ENCODE assay signal across 1 cellular context in the genomic region with DNA sequence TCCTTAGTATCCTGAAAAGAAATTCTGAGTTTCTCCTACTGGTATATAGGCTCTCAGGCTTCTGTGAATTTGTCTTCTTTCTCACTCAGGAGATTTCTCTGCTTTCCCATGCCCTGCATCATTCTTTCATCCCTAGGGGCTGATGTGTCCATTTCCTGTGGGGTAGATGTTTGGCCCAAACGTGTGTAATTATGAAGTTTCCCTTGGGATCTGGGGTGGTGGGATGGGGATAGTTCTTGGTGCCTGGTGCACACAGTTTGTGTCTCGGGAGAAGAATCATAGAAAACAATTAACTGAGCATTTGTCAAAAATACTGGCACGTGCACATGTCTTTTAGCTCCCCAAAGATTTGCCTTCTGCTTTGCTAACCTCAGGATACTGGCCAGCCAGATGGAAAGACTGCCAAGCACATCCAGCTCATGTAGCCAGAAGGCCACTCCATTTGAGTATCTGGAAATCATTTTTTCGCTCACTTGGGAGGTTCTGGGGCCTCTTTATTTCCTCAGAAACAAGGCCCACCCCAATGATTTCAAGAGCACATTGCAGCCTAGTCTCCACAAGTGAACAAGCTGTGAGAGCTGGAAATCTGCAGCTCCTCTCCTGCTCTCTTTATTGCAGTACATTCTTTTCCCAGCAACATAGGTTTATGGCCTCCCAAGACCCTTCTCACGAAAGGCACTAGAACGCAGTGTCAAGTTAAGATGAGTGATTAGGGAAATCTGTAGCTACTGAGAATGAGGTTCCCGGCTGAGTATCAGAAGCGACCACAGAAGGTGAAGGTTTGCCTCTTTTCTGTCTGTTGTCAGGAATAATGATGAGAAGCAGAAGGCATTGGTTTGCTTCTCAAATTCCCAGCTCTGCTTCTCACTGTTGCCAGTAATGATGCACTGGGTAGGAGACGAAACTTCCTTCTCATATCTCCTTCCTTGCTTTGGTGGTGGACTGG.
TF ChIP-seq lines count a peak whose summit lies in the region.

No MANE protein-coding gene starts in this region.

TF ChIP-seq in GM12878, 131 proteins besides CTCF, POLR2A, EP300 and RAD21 (continued from another document and continues in another):
- TF ChIP-seq, protein P1, sequence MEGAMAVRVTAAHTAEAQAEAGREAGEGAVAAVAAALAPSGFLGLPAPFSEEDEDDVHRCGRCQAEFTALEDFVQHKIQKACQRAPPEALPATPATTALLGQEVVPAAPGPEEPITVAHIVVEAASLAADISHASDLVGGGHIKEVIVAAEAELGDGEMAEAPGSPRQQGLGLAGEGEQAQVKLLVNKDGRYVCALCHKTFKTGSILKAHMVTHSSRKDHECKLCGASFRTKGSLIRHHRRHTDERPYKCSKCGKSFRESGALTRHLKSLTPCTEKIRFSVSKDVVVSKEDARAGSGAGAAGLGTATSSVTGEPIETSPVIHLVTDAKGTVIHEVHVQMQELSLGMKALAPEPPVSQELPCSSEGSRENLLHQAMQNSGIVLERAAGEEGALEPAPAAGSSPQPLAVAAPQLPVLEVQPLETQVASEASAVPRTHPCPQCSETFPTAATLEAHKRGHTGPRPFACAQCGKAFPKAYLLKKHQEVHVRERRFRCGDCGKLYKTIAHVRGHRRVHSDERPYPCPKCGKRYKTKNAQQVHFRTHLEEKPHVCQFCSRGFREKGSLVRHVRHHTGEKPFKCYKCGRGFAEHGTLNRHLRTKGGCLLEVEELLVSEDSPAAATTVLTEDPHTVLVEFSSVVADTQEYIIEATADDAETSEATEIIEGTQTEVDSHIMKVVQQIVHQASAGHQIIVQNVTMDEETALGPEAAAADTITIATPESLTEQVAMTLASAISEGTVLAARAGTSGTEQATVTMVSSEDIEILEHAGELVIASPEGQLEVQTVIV (IDR thresholded peaks at IDR 0.05; ENCODE audit: borderline replicate concordance, partially characterized antibody) = no peak
- TF ChIP-seq CHD4 (IDR thresholded peaks at IDR 0.05) (no peak), KAT2A (conservative IDR thresholded peaks at IDR 0.05; ENCODE audit: control insufficient read depth, low read depth, low read length) (no peak), TARDBP (IDR thresholded peaks at IDR 0.05; ENCODE audit: borderline replicate concordance) (no peak), MTA2 (IDR thresholded peaks at IDR 0.05; ENCODE audit: low read depth) (no peak), HDAC6 (IDR thresholded peaks at IDR 0.05; ENCODE audit: unreplicated experiment) (no peak), EGR1 (IDR thresholded peaks at IDR 0.05; ENCODE audit: borderline replicate concordance in 1 of 2, low read depth in 2 of 2, low read length in 2 of 2) (no peak), ETV6 (conservative IDR thresholded peaks at IDR 0.05 in 1 of 2, IDR thresholded peaks at IDR 0.05 in 1 of 2; ENCODE audit: borderline replicate concordance in 1 of 2, low read depth in 1 of 2) (no peak), SUPT20H (IDR thresholded peaks at IDR 0.05; ENCODE audit: borderline replicate concordance, control insufficient read depth, low read depth, low read length) (no peak), ZSCAN29 (IDR thresholded peaks at IDR 0.05) (no peak), IRF4 (IDR thresholded peaks at IDR 0.05; ENCODE audit: low read depth, low read length) (no peak), ZBED1 (IDR thresholded peaks at IDR 0.05; ENCODE audit: borderline replicate concordance) (no peak), BHLHE40 (IDR thresholded peaks at IDR 0.05; ENCODE audit: borderline replicate concordance in 1 of 2, low read depth in 2 of 2, low read length in 1 of 2) (peak in 1 of 2 experiments; percentile 27; a peak in 1 of 4 replicates), KDM1A (IDR thresholded peaks at IDR 0.05; ENCODE audit: borderline replicate concordance) (no peak), PKNOX1 (IDR thresholded peaks at IDR 0.05) (0 out of 2 replicates have a peak, but pooled peaks have one; percentile 26), IRF5 (IDR thresholded peaks at IDR 0.05; ENCODE audit: borderline replicate concordance) (no peak), EED (IDR thresholded peaks at IDR 0.05; ENCODE audit: low read depth) (no peak), RELA (IDR thresholded peaks at IDR 0.05; ENCODE audit: borderline replicate concordance, partially characterized antibody) (no peak), PRDM15 (CRISPR knock-in tag; IDR thresholded peaks at IDR 0.05) (no peak), NBN (IDR thresholded peaks at IDR 0.05) (no peak), CBX5 (IDR thresholded peaks at IDR 0.05; ENCODE audit: low read depth) (no peak), CHD1 (IDR thresholded peaks at IDR 0.05; ENCODE audit: low read depth, low read length) (no peak), SMAD1 (IDR thresholded peaks at IDR 0.05; ENCODE audit: low read depth, partially characterized antibody) (no peak), RELB (IDR thresholded peaks at IDR 0.05; ENCODE audit: low read depth) (no peak), IKZF1 (conservative IDR thresholded peaks at IDR 0.05) (peak; percentile 57), IKZF2 (IDR thresholded peaks at IDR 0.05) (peak; percentile 17 to 43; a peak in 3 of 4 replicates), SMAD5 (IDR thresholded peaks at IDR 0.05; ENCODE audit: low read depth) (no peak), DPF2 (IDR thresholded peaks at IDR 0.05) (0 out of 2 replicates have a peak, but pooled peaks have one; percentile 26), NFXL1 (IDR thresholded peaks at IDR 0.05; ENCODE audit: borderline replicate concordance) (no peak), BCL11A (IDR thresholded peaks at IDR 0.05; ENCODE audit: low read depth, low read length) (peak; percentile 51; the same call in 1 of the 2 replicates), MEF2B (IDR thresholded peaks at IDR 0.05; ENCODE audit: partially characterized antibody, poor library complexity, severe bottlenecking) (no peak)
- TF ChIP-seq, protein P2, sequence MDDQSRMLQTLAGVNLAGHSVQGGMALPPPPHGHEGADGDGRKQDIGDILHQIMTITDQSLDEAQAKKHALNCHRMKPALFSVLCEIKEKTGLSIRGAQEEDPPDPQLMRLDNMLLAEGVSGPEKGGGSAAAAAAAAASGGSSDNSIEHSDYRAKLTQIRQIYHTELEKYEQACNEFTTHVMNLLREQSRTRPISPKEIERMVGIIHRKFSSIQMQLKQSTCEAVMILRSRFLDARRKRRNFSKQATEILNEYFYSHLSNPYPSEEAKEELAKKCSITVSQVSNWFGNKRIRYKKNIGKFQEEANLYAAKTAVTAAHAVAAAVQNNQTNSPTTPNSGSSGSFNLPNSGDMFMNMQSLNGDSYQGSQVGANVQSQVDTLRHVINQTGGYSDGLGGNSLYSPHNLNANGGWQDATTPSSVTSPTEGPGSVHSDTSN (IDR thresholded peaks at IDR 0.05; ENCODE audit: insufficient replicate concordance, low read depth, low read length) = peak; percentile 61
- TF ChIP-seq, protein P3, sequence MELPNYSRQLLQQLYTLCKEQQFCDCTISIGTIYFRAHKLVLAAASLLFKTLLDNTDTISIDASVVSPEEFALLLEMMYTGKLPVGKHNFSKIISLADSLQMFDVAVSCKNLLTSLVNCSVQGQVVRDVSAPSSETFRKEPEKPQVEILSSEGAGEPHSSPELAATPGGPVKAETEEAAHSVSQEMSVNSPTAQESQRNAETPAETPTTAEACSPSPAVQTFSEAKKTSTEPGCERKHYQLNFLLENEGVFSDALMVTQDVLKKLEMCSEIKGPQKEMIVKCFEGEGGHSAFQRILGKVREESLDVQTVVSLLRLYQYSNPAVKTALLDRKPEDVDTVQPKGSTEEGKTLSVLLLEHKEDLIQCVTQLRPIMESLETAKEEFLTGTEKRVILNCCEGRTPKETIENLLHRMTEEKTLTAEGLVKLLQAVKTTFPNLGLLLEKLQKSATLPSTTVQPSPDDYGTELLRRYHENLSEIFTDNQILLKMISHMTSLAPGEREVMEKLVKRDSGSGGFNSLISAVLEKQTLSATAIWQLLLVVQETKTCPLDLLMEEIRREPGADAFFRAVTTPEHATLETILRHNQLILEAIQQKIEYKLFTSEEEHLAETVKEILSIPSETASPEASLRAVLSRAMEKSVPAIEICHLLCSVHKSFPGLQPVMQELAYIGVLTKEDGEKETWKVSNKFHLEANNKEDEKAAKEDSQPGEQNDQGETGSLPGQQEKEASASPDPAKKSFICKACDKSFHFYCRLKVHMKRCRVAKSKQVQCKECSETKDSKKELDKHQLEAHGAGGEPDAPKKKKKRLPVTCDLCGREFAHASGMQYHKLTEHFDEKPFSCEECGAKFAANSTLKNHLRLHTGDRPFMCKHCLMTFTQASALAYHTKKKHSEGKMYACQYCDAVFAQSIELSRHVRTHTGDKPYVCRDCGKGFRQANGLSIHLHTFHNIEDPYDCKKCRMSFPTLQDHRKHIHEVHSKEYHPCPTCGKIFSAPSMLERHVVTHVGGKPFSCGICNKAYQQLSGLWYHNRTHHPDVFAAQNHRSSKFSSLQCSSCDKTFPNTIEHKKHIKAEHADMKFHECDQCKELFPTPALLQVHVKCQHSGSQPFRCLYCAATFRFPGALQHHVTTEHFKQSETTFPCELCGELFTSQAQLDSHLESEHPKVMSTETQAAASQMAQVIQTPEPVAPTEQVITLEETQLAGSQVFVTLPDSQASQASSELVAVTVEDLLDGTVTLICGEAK (IDR thresholded peaks at IDR 0.05; ENCODE audit: borderline replicate concordance) = no peak
- TF ChIP-seq, protein P4, sequence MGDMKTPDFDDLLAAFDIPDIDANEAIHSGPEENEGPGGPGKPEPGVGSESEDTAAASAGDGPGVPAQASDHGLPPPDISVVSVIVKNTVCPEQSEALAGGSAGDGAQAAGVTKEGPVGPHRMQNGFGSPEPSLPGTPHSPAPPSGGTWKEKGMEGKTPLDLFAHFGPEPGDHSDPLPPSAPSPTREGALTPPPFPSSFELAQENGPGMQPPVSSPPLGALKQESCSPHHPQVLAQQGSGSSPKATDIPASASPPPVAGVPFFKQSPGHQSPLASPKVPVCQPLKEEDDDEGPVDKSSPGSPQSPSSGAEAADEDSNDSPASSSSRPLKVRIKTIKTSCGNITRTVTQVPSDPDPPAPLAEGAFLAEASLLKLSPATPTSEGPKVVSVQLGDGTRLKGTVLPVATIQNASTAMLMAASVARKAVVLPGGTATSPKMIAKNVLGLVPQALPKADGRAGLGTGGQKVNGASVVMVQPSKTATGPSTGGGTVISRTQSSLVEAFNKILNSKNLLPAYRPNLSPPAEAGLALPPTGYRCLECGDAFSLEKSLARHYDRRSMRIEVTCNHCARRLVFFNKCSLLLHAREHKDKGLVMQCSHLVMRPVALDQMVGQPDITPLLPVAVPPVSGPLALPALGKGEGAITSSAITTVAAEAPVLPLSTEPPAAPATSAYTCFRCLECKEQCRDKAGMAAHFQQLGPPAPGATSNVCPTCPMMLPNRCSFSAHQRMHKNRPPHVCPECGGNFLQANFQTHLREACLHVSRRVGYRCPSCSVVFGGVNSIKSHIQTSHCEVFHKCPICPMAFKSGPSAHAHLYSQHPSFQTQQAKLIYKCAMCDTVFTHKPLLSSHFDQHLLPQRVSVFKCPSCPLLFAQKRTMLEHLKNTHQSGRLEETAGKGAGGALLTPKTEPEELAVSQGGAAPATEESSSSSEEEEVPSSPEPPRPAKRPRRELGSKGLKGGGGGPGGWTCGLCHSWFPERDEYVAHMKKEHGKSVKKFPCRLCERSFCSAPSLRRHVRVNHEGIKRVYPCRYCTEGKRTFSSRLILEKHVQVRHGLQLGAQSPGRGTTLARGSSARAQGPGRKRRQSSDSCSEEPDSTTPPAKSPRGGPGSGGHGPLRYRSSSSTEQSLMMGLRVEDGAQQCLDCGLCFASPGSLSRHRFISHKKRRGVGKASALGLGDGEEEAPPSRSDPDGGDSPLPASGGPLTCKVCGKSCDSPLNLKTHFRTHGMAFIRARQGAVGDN (IDR thresholded peaks at IDR 0.05) = no peak
